ENCODE assay signal across 13 cellular contexts in genomic region chr18:9731380-9731779, GRCh38. TPM values are rescaled to one million over a fixed set of nuclear protein-coding genes. Genes with fewer than 3 reads are reported as not detected.
DNase-seq lines count a peak whose midpoint lies in the region; ATAC-seq and TF ChIP-seq lines count a peak whose summit lies in the region.
"Had no signal": no experiment of that assay in that cellular context is flagged by ENCODE, and none has a peak within 500 bp of the region (broad histone marks: within the 10 kb centered on the region; RNA-seq: fewer than 3 reads in every experiment).

No MANE protein-coding gene starts in this region.

- ATAC-seq in foreskin keratinocyte = peak; percentile 88
- no peak for ATAC-seq in heart left ventricle
- ATAC-seq: left lung had no signal

- no peaks in the 10 kb centered on the region for H3K27me3 ChIP-seq in adrenal gland
- no peaks in the 10 kb centered on the region for H3K27me3 ChIP-seq in foreskin keratinocyte
- no peaks in the 10 kb centered on the region for H3K27me3 ChIP-seq in heart left ventricle
- no peaks in the 10 kb centered on the region for H3K27me3 ChIP-seq in testis
- H3K27me3 ChIP-seq: left lung had no signal

- intact Hi-C loops in adrenal gland (cut with DNase I) = no loop called here
- intact Hi-C loops in heart left ventricle (cut with DNase I) = no loop called here
- intact Hi-C loops in testis (cut with DNase I; ENCODE audit: low total_unique reads) = no loop called here

- WGBS in adrenal gland, 4 donors = 63 to 76% (median 70%) methylated on average over 5 of the region's 5 CpGs
- WGBS in heart left ventricle, 4 donors = 90 to 93% (median 92%) methylated on average over 5 of the region's 5 CpGs
- 87 to 91% methylated on average over 5 of the region's 5 CpGs for WGBS in testis, 2 donors

- H3K36me3 ChIP-seq in adrenal gland (replicated peaks in 1 of 2) = peaks cover 0 to 22% of the 10 kb centered on the region in 2 donors
- H3K36me3 ChIP-seq in heart left ventricle = peaks cover 0 to 25% (median 0%) of the 10 kb centered on the region in 9 donors
- H3K36me3 ChIP-seq in testis (ENCODE audit: low read depth, missing control alignments) = no peaks in the 10 kb centered on the region
- H3K36me3 ChIP-seq: thoracic aorta had no signal

- H3K9me3 ChIP-seq in adrenal gland (replicated peaks in 1 of 3) (no peaks in the 10 kb centered on the region), heart left ventricle (no peaks in the 10 kb centered on the region), testis (no peaks in the 10 kb centered on the region)
- H3K9me3 ChIP-seq: left lung, thoracic aorta had no signal

- no peak for TF ChIP-seq POLR2A in adrenal gland (IDR thresholded peaks at IDR 0.05)
- TF ChIP-seq POLR2A in heart left ventricle (IDR thresholded peaks at IDR 0.05) = no peak
- TF ChIP-seq POLR2A in testis (IDR thresholded peaks at IDR 0.05) = no peak

- no peak overlapping the region for H3K4me3 ChIP-seq in adrenal gland
- H3K4me3 ChIP-seq in heart left ventricle = no peak overlapping the region
- H3K4me3 ChIP-seq in testis = no peak overlapping the region
- H3K4me3 ChIP-seq: left lung, thoracic aorta had no signal

- DNase-seq in HK-2 (ENCODE audit: unreplicated experiment) (peak; percentile 50), adrenal gland (peak in 6 of 7 donors; percentile 18 to 65 (median 54)), foreskin keratinocyte (peak; percentile 78 to 96), ureter (ENCODE audit: low spot score) (peak; percentile 6), heart left ventricle (no peak), testis (no peak)
- no peak for DNase-seq in stimulated activated CD4-positive, alpha-beta T cell treated with anti-CD3 and anti-CD28 coated beads, Interleukin-2, amount 100 ng/mL, for 48 hours
- DNase-seq: activated CD4-positive, alpha-beta T cell treated with anti-CD3 and anti-CD28 coated beads, Interleukin-2, amount 50 U/mL, for 4 hours; caudate nucleus; left lung; MM.1S; NCI-H2171 had no signal

- TF ChIP-seq CTCF in adrenal gland (IDR thresholded peaks at IDR 0.05) (no peak), foreskin keratinocyte (conservative IDR thresholded peaks at IDR 0.05) (no peak), heart left ventricle (IDR thresholded peaks at IDR 0.05) (no peak), testis (IDR thresholded peaks at IDR 0.05) (no peak)

- H3K4me1 ChIP-seq in adrenal gland (replicated peaks in 1 of 2) (peaks cover 8 to 12% of the 10 kb centered on the region in 2 donors), foreskin keratinocyte (peaks cover 10% of the 10 kb centered on the region), heart left ventricle (no peaks in the 10 kb centered on the region), testis (no peaks in the 10 kb centered on the region)

- peak overlapping the region in 3 of 5 donors; percentile 40 to 72 (median 61) for H3K27ac ChIP-seq in adrenal gland
- H3K27ac ChIP-seq in foreskin keratinocyte = no peak overlapping the region
- H3K27ac ChIP-seq in heart left ventricle = no peak overlapping the region
- H3K27ac ChIP-seq in testis = no peak overlapping the region
- H3K27ac ChIP-seq: left lung, thoracic aorta had no signal

RNA-seq across cellular contexts. Expression of gene RAB31, which starts 23.3 kb away (rescaled TPM):
- total RNA-seq in adrenal gland (100 to 1,000 TPM; 102 to 365 (median 161) TPM), foreskin keratinocyte (35.2 and 51.7 TPM in 2 replicates), ureter (46.0 TPM), heart left ventricle (10 to 100 TPM in 8 of 9 donors, 1 to 10 TPM in 1; 8.6 to 67.7 (median 15.4) TPM), testis (100 to 1,000 TPM in 1 of 2 donors, 10 to 100 TPM in 1; 75.9 to 110 TPM)
- polyA plus RNA-seq in adrenal gland (100 to 1,000 TPM in 1 of 3 donors, 10 to 100 TPM in 2; 46.6 to 130 (median 57.0) TPM), foreskin keratinocyte (19.1 and 23.9 TPM in 2 replicates), heart left ventricle (1 to 10 TPM; 3.2 to 9.4 TPM), testis (ENCODE audit: insufficient read depth, low read depth, low replicate concordance) (81.5 TPM)

Comparison
In these comparisons a context has a peak if more than half of its experiments do, and no peak if none do; other contexts are left out.
1. DNase-seq: peak in HK-2 (single experiment), adrenal gland (6 of 7), foreskin keratinocyte (2 of 2) and ureter (single experiment); none in heart left ventricle (0 of 5), testis (single experiment) and stimulated activated CD4-positive, alpha-beta T cell treated with anti-CD3 and anti-CD28 coated beads, Interleukin-2, amount 100 ng/mL, for 48 hours (0 of 2).
2. H3K27ac ChIP-seq: peak in adrenal gland (3 of 5); none in foreskin keratinocyte (single experiment), heart left ventricle (0 of 12) and testis (0 of 2).